Comparison of ENCODE assay signal across 6 cellular contexts in genomic region chr12:55931317-55931779, GRCh38. TPM values are rescaled to one million over a fixed set of nuclear protein-coding genes. Genes with fewer than 3 reads are reported as not detected.
A peak's percentile ranks its signal among the peaks of the same experiment; 100 is the strongest.
DNase-seq lines count a peak whose midpoint lies in the region; ATAC-seq, FAIRE-seq and TF ChIP-seq lines count a peak whose summit lies in the region.

No MANE protein-coding gene starts in this region.

- H3K27ac ChIP-seq in CD8-positive, alpha-beta T cell (ENCODE audit: low read depth, low read length), result peak overlapping the region; percentile 65

- peaks cover 60% of the 10 kb centered on the region for H3K4me1 Mint-ChIP-seq in CD8-positive, alpha-beta T cell (ENCODE audit: low read depth)
- peaks cover 69% of the 10 kb centered on the region for H3K4me1 Mint-ChIP-seq in activated B cell treated with CpG ODN at 0.5 μM for 24 hours

- CTCF ChIA-PET in CD8-positive, alpha-beta T cell (lab: Charles Lee), result interaction anchor here (0.7 to 11.3 kb wide), 6 partner anchors 9 to 193 kb away, joined by 3 to 178 read pairs (median 3); no protein-coding TSS in a partner anchor
- CTCF ChIA-PET in activated B cell treated with CpG ODN at 0.5 μM for 24 hours (lab: Charles Lee), result interaction anchor here (0.7 to 5.7 kb wide), 5 partner anchors 9 to 207 kb away, joined by 3 to 33 read pairs (median 5); partner anchors contain the start of gene RAB5B

- H3K27me3 Mint-ChIP-seq in CD8-positive, alpha-beta T cell (ENCODE audit: low read depth), result no peaks in the 10 kb centered on the region
- H3K27me3 Mint-ChIP-seq in activated B cell treated with CpG ODN at 0.5 μM for 24 hours, result no peaks in the 10 kb centered on the region

- peak overlapping the region; percentile 95 for H3K27ac Mint-ChIP-seq in CD8-positive, alpha-beta T cell
- peak overlapping the region; percentile 98 for H3K27ac Mint-ChIP-seq in activated B cell treated with CpG ODN at 0.5 μM for 24 hours

- peak; percentile 7 for TF ChIP-seq CTCF in CD8-positive, alpha-beta T cell (IDR thresholded peaks at IDR 0.05)
- no peak for TF ChIP-seq CTCF in activated B cell treated with CpG ODN at 0.5 μM for 24 hours (IDR thresholded peaks at IDR 0.05)
- TF ChIP-seq CTCF in lower leg skin (IDR thresholded peaks at IDR 0.05), result no peak

- no peak for DNase-seq in CD8-positive, alpha-beta T cell
- no peak for DNase-seq in activated B cell treated with CpG ODN at 0.5 μM for 24 hours
- no peak for DNase-seq in lower leg skin (ENCODE audit: low spot score in 2 of 2)
- no peak for DNase-seq in NK-92 treated with Interleukin-12 subunit alpha and Interleukin-12 subunit beta, amount 100 ng/mL, for 24 hours (lab: John Stamatoyannopoulos, UW)
- no peak for DNase-seq in frontal cortex (ENCODE audit: low spot score in 2 of 2)
- DNase-seq in DMS53 (lab: John Stamatoyannopoulos, UW), result no peak

- POLR2A ChIA-PET in CD8-positive, alpha-beta T cell (lab: Charles Lee), result interaction anchor here (0.7 to 7.4 kb wide), 14 partner anchors 8 to 202 kb away, joined by 3 to 68 read pairs (median 8); partner anchors contain the start of genes CD63, DNAJC14, ORMDL2 and RAB5B
- POLR2A ChIA-PET in activated B cell treated with CpG ODN at 0.5 μM for 24 hours (lab: Charles Lee), result interaction anchor here (0.6 to 6.8 kb wide), 10 partner anchors 9 to 1063 kb away, joined by 3 to 69 read pairs (median 8); partner anchors contain the start of genes DNAJC14, ORMDL2, RAB5B and SARNP

- H3K9me3 ChIP-seq in CD8-positive, alpha-beta T cell (ENCODE audit: low read length), result no peaks in the 10 kb centered on the region

- peak overlapping the region; percentile 91 for H3K4me3 ChIP-seq in CD8-positive, alpha-beta T cell (ENCODE audit: low read depth, low read length)
- peak overlapping the region; percentile 31 for H3K4me3 ChIP-seq in lower leg skin (ENCODE audit: low read depth, poor library complexity, severe bottlenecking)

- H3K36me3 ChIP-seq in CD8-positive, alpha-beta T cell (ENCODE audit: insufficient read depth, low read length), result peaks cover 32% of the 10 kb centered on the region

- H3K27me3 ChIP-seq in CD8-positive, alpha-beta T cell (ENCODE audit: insufficient read depth, low read length), result no peaks in the 10 kb centered on the region

- no peak for FAIRE-seq in frontal cortex (lab: Jason Lieb, UNC)

- no peak for TF ChIP-seq POLR2A in lower leg skin (IDR thresholded peaks at IDR 0.05)

- 4 to 5% methylated on average over 10 of the region's 10 CpGs for WGBS in lower leg skin, 2 donors

- intact Hi-C loops in CD8-positive, alpha-beta T cell (cut with DNase I, micrococcal nuclease), result loop anchor here in 1 of 2 experiments (1.0 kb wide), 1 partner anchor 9 kb away; no protein-coding TSS in a partner anchor
- intact Hi-C loops in activated B cell treated with CpG ODN at 0.5 μM for 24 hours (cut with micrococcal nuclease), result loop anchor here (1.0 to 2.0 kb wide), 2 partner anchors 42 to 75 kb away; no protein-coding TSS in a partner anchor
- intact Hi-C loops in lower leg skin (cut with DNase I; ENCODE audit: low total_unique reads), result no loop called here

- no peak for ATAC-seq in CD8-positive, alpha-beta T cell
- ATAC-seq in activated B cell treated with CpG ODN at 0.5 μM for 24 hours (ENCODE audit: low read depth), result no peak

- peaks cover 64% of the 10 kb centered on the region for H3K36me3 Mint-ChIP-seq in CD8-positive, alpha-beta T cell
- peaks cover 43% of the 10 kb centered on the region for H3K36me3 Mint-ChIP-seq in activated B cell treated with CpG ODN at 0.5 μM for 24 hours (ENCODE audit: low read depth)

- H3K4me1 ChIP-seq in CD8-positive, alpha-beta T cell (ENCODE audit: insufficient read depth, low read length), result peaks cover 55% of the 10 kb centered on the region

- no peaks in the 10 kb centered on the region for H3K9me3 Mint-ChIP-seq in CD8-positive, alpha-beta T cell
- no peaks in the 10 kb centered on the region for H3K9me3 Mint-ChIP-seq in activated B cell treated with CpG ODN at 0.5 μM for 24 hours

- peak overlapping the region; percentile 99 for H3K4me3 Mint-ChIP-seq in CD8-positive, alpha-beta T cell
- peak overlapping the region; percentile 92 for H3K4me3 Mint-ChIP-seq in activated B cell treated with CpG ODN at 0.5 μM for 24 hours

RNA-seq across cellular contexts. Expression of gene DGKA, which starts 0.4 kb away (rescaled TPM):
- total RNA-seq in CD8-positive, alpha-beta T cell, result 100 to 1,000 TPM; 585 to 614 TPM
- 86.8 and 95.9 TPM in 2 replicates for total RNA-seq in activated B cell treated with CpG ODN at 0.5 μM for 24 hours
- total RNA-seq in lower leg skin, result 100 to 1,000 TPM; 139 to 354 (median 176) TPM
- 7.7 TPM for total RNA-seq in frontal cortex

RNA-seq across cellular contexts. Expression of gene PYM1, which starts 3.7 kb away (rescaled TPM):
- total RNA-seq in CD8-positive, alpha-beta T cell, result 10 to 100 TPM; 10.1 to 11.5 TPM
- total RNA-seq in activated B cell treated with CpG ODN at 0.5 μM for 24 hours, result 39.6 and 41.7 TPM in 2 replicates
- total RNA-seq in lower leg skin, result 10 to 100 TPM; 46.8 to 63.7 (median 49.1) TPM
- 22.4 TPM for total RNA-seq in frontal cortex

RNA-seq across cellular contexts. Expression of gene PMEL, which starts 34.5 kb away (rescaled TPM):
- not detected for total RNA-seq in CD8-positive, alpha-beta T cell
- total RNA-seq in activated B cell treated with CpG ODN at 0.5 μM for 24 hours (0.27 TPM in 1 of 2 replicates, not detected in the other), lower leg skin (10 to 100 TPM; 17.2 to 49.3 (median 34.2) TPM), frontal cortex (not detected)

RNA-seq across cellular contexts. Expression of gene CDK2, which starts 35.3 kb away (rescaled TPM):
- total RNA-seq in CD8-positive, alpha-beta T cell, result 10 to 100 TPM; 12.8 to 13.5 TPM
- total RNA-seq in activated B cell treated with CpG ODN at 0.5 μM for 24 hours (25.7 and 29.0 TPM in 2 replicates), lower leg skin (10 to 100 TPM; 18.3 to 25.2 (median 24.0) TPM), frontal cortex (5.3 TPM)

RNA-seq across cellular contexts. Expression of gene RAB5B, which starts 42.5 kb away (rescaled TPM):
- total RNA-seq in CD8-positive, alpha-beta T cell, result 10 to 100 TPM; 16.1 to 16.8 TPM
- total RNA-seq in activated B cell treated with CpG ODN at 0.5 μM for 24 hours (82.1 and 83.8 TPM in 2 replicates), lower leg skin (100 to 1,000 TPM in 3 of 4 donors, 10 to 100 TPM in 1; 96.9 to 141 (median 129) TPM), frontal cortex (33.0 TPM)

Comparison
In these comparisons a context has a peak if more than half of its experiments do, and no peak if none do; other contexts are left out.
1. RNA of gene DGKA, which starts 0.4 kb away (total RNA-seq): 585 to 614 TPM in CD8-positive, alpha-beta T cell, 139 to 354 TPM in lower leg skin and 86.8 to 95.9 TPM in activated B cell treated with CpG ODN at 0.5 μM for 24 hours; 7.7 TPM in frontal cortex (single experiment); every median in the first group is over 10 times any median in the second.
2. RNA of gene PMEL, which starts 34.5 kb away (total RNA-seq): 17.2 to 49.3 TPM in lower leg skin; 0.27 TPM in activated B cell treated with CpG ODN at 0.5 μM for 24 hours, not detected in CD8-positive, alpha-beta T cell and not detected in frontal cortex (single experiment); every median in the first group is over 10 times any median in the second.